ENCODE assay signal across 1 cellular context in genomic region chr10:97701438-97702064, GRCh38.
TF ChIP-seq lines count a peak whose summit lies in the region.

No MANE protein-coding gene starts in this region.

TF ChIP-seq in HEK293, 187 proteins besides CTCF, POLR2A, EP300 and RAD21 (continued from another document):
- TF ChIP-seq, protein P1, sequence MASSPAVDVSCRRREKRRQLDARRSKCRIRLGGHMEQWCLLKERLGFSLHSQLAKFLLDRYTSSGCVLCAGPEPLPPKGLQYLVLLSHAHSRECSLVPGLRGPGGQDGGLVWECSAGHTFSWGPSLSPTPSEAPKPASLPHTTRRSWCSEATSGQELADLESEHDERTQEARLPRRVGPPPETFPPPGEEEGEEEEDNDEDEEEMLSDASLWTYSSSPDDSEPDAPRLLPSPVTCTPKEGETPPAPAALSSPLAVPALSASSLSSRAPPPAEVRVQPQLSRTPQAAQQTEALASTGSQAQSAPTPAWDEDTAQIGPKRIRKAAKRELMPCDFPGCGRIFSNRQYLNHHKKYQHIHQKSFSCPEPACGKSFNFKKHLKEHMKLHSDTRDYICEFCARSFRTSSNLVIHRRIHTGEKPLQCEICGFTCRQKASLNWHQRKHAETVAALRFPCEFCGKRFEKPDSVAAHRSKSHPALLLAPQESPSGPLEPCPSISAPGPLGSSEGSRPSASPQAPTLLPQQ (tag by site-specific recombination; IDR thresholded peaks at IDR 0.05): no peak
- TF ChIP-seq, protein P2, sequence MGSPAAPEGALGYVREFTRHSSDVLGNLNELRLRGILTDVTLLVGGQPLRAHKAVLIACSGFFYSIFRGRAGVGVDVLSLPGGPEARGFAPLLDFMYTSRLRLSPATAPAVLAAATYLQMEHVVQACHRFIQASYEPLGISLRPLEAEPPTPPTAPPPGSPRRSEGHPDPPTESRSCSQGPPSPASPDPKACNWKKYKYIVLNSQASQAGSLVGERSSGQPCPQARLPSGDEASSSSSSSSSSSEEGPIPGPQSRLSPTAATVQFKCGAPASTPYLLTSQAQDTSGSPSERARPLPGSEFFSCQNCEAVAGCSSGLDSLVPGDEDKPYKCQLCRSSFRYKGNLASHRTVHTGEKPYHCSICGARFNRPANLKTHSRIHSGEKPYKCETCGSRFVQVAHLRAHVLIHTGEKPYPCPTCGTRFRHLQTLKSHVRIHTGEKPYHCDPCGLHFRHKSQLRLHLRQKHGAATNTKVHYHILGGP (tag by site-specific recombination; IDR thresholded peaks at IDR 0.05): no peak
- no peak for TF ChIP-seq REST (tag by site-specific recombination; IDR thresholded peaks at IDR 0.05)
- no peak for TF ChIP-seq ZNF585B (tag by site-specific recombination; IDR thresholded peaks at IDR 0.05)
- TF ChIP-seq, protein P3, sequence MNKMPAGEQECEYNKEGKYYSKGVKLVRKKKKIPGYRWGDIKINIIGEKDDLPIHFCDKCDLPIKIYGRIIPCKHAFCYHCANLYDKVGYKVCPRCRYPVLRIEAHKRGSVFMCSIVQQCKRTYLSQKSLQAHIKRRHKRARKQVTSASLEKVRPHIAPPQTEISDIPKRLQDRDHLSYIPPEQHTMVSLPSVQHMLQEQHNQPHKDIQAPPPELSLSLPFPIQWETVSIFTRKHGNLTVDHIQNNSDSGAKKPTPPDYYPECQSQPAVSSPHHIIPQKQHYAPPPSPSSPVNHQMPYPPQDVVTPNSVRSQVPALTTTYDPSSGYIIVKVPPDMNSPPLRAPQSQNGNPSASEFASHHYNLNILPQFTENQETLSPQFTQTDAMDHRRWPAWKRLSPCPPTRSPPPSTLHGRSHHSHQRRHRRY (tag by site-specific recombination; IDR thresholded peaks at IDR 0.05): no peak
- no peak for TF ChIP-seq ZSCAN4 (tag by site-specific recombination; IDR thresholded peaks at IDR 0.05)
- TF ChIP-seq ZNF24 (tag by site-specific recombination; IDR thresholded peaks at IDR 0.05): no peak
- TF ChIP-seq ZNF169 (tag by site-specific recombination; IDR thresholded peaks at IDR 0.05): no peak
- peak; percentile 99 for TF ChIP-seq ZNF654 (tag by site-specific recombination; IDR thresholded peaks at IDR 0.05; ENCODE audit: low read depth)
- TF ChIP-seq, protein P4, sequence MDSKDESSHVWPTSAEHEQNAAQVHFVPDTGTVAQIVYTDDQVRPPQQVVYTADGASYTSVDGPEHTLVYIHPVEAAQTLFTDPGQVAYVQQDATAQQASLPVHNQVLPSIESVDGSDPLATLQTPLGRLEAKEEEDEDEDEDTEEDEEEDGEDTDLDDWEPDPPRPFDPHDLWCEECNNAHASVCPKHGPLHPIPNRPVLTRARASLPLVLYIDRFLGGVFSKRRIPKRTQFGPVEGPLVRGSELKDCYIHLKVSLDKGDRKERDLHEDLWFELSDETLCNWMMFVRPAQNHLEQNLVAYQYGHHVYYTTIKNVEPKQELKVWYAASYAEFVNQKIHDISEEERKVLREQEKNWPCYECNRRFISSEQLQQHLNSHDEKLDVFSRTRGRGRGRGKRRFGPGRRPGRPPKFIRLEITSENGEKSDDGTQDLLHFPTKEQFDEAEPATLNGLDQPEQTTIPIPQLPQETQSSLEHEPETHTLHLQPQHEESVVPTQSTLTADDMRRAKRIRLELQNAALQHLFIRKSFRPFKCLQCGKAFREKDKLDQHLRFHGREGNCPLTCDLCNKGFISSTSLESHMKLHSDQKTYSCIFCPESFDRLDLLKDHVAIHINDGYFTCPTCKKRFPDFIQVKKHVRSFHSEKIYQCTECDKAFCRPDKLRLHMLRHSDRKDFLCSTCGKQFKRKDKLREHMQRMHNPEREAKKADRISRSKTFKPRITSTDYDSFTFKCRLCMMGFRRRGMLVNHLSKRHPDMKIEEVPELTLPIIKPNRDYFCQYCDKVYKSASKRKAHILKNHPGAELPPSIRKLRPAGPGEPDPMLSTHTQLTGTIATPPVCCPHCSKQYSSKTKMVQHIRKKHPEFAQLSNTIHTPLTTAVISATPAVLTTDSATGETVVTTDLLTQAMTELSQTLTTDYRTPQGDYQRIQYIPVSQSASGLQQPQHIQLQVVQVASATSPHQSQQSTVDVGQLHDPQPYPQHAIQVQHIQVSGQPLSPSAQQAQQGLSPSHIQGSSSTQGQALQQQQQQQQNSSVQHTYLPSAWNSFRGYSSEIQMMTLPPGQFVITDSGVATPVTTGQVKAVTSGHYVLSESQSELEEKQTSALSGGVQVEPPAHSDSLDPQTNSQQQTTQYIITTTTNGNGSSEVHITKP (tag by site-specific recombination; IDR thresholded peaks at IDR 0.05): peak; percentile 56; the same call in 1 of the 2 replicates
- TF ChIP-seq GLI2 (tag by site-specific recombination; IDR thresholded peaks at IDR 0.05; ENCODE audit: borderline replicate concordance, low read depth): no peak
